1 cellular context compared by ENCODE assay signal in the genomic region with DNA sequence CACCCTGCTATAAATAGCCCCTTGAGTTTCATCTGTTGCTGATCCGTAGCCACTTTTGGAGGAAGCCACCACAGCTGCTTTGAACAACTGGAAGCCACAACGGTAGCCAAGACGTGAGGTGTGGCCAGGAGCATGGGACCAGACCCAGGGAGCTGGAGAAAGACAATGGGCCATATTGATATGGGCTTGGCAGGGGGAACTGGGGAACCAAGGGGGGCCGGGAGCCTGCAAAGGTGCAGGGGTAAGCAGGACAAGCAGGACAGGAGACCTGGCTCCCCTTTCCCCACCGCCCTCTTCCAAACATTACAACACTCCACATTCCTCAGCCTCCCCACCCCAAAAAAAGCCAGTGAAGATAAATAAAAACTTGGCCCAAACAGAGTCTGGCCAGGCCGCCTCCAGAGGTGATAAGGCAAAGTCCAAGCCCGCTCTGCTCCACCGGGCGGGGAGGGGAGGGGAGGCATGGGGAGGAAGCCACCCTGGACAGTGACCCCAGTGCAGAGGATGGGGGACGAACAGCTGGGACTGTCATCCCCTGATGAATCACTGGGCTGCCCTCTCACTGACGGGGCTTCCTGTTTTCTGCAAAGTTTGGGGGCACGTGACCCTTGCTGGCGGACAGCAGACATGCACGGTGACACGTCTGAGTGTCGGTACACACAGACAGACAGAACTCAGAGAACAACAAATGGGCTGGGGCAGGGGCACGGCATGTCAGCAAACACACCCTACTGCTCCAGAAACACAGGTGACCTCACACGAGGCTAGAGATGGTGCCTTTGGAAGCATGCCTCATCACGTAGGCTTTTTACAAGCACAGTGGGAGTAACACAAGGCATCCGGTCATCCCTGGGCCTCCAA.
TF ChIP-seq lines count a peak whose summit lies in the region.

No MANE protein-coding gene starts in this region.

TF ChIP-seq in HepG2, 621 proteins besides CTCF, POLR2A, EP300 and RAD21 (continued from another document and continues in another):
- peak; percentile 91 for TF ChIP-seq MEF2D (CRISPR knock-in tag; IDR thresholded peaks at IDR 0.05)
- TF ChIP-seq ZNF329 (CRISPR knock-in tag; IDR thresholded peaks at IDR 0.05; ENCODE audit: low read depth), result no peak; the same call in 1 of the 2 replicates
- TF ChIP-seq, protein P1, sequence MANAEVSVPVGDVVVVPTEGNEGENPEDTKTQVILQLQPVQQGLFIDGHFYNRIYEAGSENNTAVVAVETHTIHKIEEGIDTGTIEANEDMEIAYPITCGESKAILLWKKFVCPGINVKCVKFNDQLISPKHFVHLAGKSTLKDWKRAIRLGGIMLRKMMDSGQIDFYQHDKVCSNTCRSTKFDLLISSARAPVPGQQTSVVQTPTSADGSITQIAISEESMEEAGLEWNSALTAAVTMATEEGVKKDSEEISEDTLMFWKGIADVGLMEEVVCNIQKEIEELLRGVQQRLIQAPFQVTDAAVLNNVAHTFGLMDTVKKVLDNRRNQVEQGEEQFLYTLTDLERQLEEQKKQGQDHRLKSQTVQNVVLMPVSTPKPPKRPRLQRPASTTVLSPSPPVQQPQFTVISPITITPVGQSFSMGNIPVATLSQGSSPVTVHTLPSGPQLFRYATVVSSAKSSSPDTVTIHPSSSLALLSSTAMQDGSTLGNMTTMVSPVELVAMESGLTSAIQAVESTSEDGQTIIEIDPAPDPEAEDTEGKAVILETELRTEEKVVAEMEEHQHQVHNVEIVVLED (CRISPR knock-in tag; IDR thresholded peaks at IDR 0.05; ENCODE audit: borderline replicate concordance), result peak; percentile 80
- TF ChIP-seq ETV5 (CRISPR knock-in tag; IDR thresholded peaks at IDR 0.05; ENCODE audit: borderline replicate concordance), result peak; percentile 98
- peak; percentile 84 for TF ChIP-seq BORCS8-MEF2B (CRISPR knock-in tag; IDR thresholded peaks at IDR 0.05)
- TF ChIP-seq, protein P2, sequence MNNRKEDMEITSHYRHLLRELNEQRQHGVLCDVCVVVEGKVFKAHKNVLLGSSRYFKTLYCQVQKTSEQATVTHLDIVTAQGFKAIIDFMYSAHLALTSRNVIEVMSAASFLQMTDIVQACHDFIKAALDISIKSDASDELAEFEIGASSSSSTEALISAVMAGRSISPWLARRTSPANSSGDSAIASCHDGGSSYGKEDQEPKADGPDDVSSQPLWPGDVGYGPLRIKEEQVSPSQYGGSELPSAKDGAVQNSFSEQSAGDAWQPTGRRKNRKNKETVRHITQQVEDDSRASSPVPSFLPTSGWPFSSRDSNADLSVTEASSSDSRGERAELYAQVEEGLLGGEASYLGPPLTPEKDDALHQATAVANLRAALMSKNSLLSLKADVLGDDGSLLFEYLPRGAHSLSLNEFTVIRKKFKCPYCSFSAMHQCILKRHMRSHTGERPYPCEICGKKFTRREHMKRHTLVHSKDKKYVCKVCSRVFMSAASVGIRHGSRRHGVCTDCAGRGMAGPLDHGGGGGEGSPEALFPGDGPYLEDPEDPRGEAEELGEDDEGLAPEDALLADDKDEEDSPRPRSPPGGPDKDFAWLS (CRISPR knock-in tag; IDR thresholded peaks at IDR 0.05; ENCODE audit: borderline replicate concordance), result peak; percentile 97
- peak; percentile 94 for TF ChIP-seq ZNF350 (CRISPR knock-in tag; IDR thresholded peaks at IDR 0.05; ENCODE audit: borderline replicate concordance, low read depth)
- TF ChIP-seq, protein P3, sequence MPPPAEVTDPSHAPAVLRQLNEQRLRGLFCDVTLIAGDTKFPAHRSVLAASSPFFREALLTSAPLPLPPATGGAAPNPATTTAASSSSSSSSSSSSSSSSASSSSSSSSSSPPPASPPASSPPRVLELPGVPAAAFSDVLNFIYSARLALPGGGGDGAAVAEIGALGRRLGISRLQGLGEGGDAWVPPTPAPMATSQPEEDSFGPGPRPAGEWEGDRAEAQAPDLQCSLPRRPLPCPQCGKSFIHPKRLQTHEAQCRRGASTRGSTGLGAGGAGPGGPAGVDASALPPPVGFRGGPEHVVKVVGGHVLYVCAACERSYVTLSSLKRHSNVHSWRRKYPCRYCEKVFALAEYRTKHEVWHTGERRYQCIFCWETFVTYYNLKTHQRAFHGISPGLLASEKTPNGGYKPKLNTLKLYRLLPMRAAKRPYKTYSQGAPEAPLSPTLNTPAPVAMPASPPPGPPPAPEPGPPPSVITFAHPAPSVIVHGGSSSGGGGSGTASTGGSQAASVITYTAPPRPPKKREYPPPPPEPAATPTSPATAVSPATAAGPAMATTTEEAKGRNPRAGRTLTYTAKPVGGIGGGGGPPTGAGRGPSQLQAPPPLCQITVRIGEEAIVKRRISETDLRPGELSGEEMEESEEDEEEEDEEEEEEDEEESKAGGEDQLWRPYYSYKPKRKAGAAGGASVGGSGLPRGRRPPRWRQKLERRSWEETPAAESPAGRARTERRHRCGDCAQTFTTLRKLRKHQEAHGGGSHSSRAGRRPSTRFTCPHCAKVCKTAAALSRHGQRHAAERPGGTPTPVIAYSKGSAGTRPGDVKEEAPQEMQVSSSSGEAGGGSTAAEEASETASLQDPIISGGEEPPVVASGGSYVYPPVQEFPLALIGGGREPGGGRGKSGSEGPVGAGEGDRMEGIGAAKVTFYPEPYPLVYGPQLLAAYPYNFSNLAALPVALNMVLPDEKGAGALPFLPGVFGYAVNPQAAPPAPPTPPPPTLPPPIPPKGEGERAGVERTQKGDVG (CRISPR knock-in tag; IDR thresholded peaks at IDR 0.05; ENCODE audit: borderline replicate concordance), result peak; percentile 96; the same call in 1 of the 2 replicates
- TF ChIP-seq, protein P4, sequence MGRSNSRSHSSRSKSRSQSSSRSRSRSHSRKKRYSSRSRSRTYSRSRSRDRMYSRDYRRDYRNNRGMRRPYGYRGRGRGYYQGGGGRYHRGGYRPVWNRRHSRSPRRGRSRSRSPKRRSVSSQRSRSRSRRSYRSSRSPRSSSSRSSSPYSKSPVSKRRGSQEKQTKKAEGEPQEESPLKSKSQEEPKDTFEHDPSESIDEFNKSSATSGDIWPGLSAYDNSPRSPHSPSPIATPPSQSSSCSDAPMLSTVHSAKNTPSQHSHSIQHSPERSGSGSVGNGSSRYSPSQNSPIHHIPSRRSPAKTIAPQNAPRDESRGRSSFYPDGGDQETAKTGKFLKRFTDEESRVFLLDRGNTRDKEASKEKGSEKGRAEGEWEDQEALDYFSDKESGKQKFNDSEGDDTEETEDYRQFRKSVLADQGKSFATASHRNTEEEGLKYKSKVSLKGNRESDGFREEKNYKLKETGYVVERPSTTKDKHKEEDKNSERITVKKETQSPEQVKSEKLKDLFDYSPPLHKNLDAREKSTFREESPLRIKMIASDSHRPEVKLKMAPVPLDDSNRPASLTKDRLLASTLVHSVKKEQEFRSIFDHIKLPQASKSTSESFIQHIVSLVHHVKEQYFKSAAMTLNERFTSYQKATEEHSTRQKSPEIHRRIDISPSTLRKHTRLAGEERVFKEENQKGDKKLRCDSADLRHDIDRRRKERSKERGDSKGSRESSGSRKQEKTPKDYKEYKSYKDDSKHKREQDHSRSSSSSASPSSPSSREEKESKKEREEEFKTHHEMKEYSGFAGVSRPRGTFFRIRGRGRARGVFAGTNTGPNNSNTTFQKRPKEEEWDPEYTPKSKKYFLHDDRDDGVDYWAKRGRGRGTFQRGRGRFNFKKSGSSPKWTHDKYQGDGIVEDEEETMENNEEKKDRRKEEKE (IDR thresholded peaks at IDR 0.05), result no peak
- no peak for TF ChIP-seq NBN (conservative IDR thresholded peaks at IDR 0.05)
- peak; percentile 60; the same call in 1 of the 2 replicates for TF ChIP-seq ZNF652 (CRISPR knock-in tag; IDR thresholded peaks at IDR 0.05; ENCODE audit: borderline replicate concordance, low read depth)
- TF ChIP-seq HNF4G (IDR thresholded peaks at IDR 0.05; ENCODE audit: borderline replicate concordance, low read depth, low read length), result peak; percentile 99
- TF ChIP-seq HNF4G (CRISPR knock-in tag; IDR thresholded peaks at IDR 0.05; ENCODE audit: borderline replicate concordance, low read depth), result peak; percentile 98
- 0 out of 2 replicates have a peak, but pooled peaks have one; percentile 79 for TF ChIP-seq ZNF101 (CRISPR knock-in tag; IDR thresholded peaks at IDR 0.05; ENCODE audit: borderline replicate concordance, low read depth)
- 0 out of 2 replicates have a peak, but pooled peaks have one; percentile 50 for TF ChIP-seq ZNF160 (CRISPR knock-in tag; IDR thresholded peaks at IDR 0.05)
- no peak for TF ChIP-seq ZFYVE20 (CRISPR knock-in tag; IDR thresholded peaks at IDR 0.05; ENCODE audit: borderline replicate concordance, low read depth)
- TF ChIP-seq ZNF775 (CRISPR knock-in tag; IDR thresholded peaks at IDR 0.05; ENCODE audit: borderline replicate concordance), result peak; percentile 48; the same call in 1 of the 2 replicates
- TF ChIP-seq, protein P5, sequence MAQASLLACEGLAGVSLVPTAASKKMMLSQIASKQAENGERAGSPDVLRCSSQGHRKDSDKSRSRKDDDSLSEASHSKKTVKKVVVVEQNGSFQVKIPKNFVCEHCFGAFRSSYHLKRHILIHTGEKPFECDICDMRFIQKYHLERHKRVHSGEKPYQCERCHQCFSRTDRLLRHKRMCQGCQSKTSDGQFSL (CRISPR knock-in tag; IDR thresholded peaks at IDR 0.05), result peak; percentile 56; the same call in 1 of the 2 replicates
- TF ChIP-seq, protein P6, sequence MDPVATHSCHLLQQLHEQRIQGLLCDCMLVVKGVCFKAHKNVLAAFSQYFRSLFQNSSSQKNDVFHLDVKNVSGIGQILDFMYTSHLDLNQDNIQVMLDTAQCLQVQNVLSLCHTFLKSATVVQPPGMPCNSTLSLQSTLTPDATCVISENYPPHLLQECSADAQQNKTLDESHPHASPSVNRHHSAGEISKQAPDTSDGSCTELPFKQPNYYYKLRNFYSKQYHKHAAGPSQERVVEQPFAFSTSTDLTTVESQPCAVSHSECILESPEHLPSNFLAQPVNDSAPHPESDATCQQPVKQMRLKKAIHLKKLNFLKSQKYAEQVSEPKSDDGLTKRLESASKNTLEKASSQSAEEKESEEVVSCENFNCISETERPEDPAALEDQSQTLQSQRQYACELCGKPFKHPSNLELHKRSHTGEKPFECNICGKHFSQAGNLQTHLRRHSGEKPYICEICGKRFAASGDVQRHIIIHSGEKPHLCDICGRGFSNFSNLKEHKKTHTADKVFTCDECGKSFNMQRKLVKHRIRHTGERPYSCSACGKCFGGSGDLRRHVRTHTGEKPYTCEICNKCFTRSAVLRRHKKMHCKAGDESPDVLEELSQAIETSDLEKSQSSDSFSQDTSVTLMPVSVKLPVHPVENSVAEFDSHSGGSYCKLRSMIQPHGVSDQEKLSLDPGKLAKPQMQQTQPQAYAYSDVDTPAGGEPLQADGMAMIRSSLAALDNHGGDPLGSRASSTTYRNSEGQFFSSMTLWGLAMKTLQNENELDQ (CRISPR knock-in tag; IDR thresholded peaks at IDR 0.05; ENCODE audit: borderline replicate concordance), result no peak
- TF ChIP-seq ZSCAN20 (CRISPR knock-in tag; IDR thresholded peaks at IDR 0.05; ENCODE audit: borderline replicate concordance), result peak; percentile 51; the same call in 1 of the 2 replicates
- TF ChIP-seq KLF11 (CRISPR knock-in tag; IDR thresholded peaks at IDR 0.05), result peak; percentile 86; the same call in 1 of the 2 replicates
- peak; percentile 66; the same call in 1 of the 2 replicates for TF ChIP-seq ZNF441 (CRISPR knock-in tag; IDR thresholded peaks at IDR 0.05; ENCODE audit: borderline replicate concordance)
- TF ChIP-seq ZNF501 (CRISPR knock-in tag; IDR thresholded peaks at IDR 0.05), result peak; percentile 78
- TF ChIP-seq PRPF4 (IDR thresholded peaks at IDR 0.05; ENCODE audit: low read depth, low read length, poor library complexity, severe bottlenecking), result no peak
- peak; percentile 98 for TF ChIP-seq RXRB (CRISPR knock-in tag; IDR thresholded peaks at IDR 0.05; ENCODE audit: borderline replicate concordance)
- TF ChIP-seq ZNF496 (CRISPR knock-in tag; IDR thresholded peaks at IDR 0.05; ENCODE audit: insufficient replicate concordance), result no peak
- 0 out of 2 replicates have a peak, but pooled peaks have one; percentile 16 for TF ChIP-seq STAG1 (CRISPR knock-in tag; IDR thresholded peaks at IDR 0.05)
- TF ChIP-seq CCAR2 (optimal IDR thresholded peaks at IDR 0.05; ENCODE audit: low read depth, low read length), result peak; percentile 79
- peak; percentile 97; the same call in 2 of the 3 replicates for TF ChIP-seq MXI1 (IDR thresholded peaks at IDR 0.05; ENCODE audit: borderline replicate concordance, low read depth, low read length)
- TF ChIP-seq SMYD3 (CRISPR knock-in tag; IDR thresholded peaks at IDR 0.05), result peak; percentile 93
- peak; percentile 81; the same call in 1 of the 2 replicates for TF ChIP-seq ZNF607 (CRISPR knock-in tag; IDR thresholded peaks at IDR 0.05; ENCODE audit: borderline replicate concordance)
- TF ChIP-seq, protein P7, sequence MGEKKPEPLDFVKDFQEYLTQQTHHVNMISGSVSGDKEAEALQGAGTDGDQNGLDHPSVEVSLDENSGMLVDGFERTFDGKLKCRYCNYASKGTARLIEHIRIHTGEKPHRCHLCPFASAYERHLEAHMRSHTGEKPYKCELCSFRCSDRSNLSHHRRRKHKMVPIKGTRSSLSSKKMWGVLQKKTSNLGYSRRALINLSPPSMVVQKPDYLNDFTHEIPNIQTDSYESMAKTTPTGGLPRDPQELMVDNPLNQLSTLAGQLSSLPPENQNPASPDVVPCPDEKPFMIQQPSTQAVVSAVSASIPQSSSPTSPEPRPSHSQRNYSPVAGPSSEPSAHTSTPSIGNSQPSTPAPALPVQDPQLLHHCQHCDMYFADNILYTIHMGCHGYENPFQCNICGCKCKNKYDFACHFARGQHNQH (CRISPR knock-in tag; IDR thresholded peaks at IDR 0.05), result peak; percentile 100
- peak; percentile 84; the same call in 1 of the 2 replicates for TF ChIP-seq MZF1 (CRISPR knock-in tag; IDR thresholded peaks at IDR 0.05; ENCODE audit: borderline replicate concordance)
- peak; percentile 69 for TF ChIP-seq ZNF337 (CRISPR knock-in tag; IDR thresholded peaks at IDR 0.05; ENCODE audit: borderline replicate concordance, low read depth)
- peak; percentile 86 for TF ChIP-seq ZBTB21 (CRISPR knock-in tag; IDR thresholded peaks at IDR 0.05)
- TF ChIP-seq, protein P8, sequence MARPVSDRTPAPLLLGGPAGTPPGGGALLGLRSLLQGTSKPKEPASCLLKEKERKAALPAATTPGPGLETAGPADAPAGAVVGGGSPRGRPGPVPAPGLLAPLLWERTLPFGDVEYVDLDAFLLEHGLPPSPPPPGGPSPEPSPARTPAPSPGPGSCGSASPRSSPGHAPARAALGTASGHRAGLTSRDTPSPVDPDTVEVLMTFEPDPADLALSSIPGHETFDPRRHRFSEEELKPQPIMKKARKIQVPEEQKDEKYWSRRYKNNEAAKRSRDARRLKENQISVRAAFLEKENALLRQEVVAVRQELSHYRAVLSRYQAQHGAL (CRISPR knock-in tag; IDR thresholded peaks at IDR 0.05; ENCODE audit: not compliant biosample characterization), result peak; percentile 62
- TF ChIP-seq, protein P9, sequence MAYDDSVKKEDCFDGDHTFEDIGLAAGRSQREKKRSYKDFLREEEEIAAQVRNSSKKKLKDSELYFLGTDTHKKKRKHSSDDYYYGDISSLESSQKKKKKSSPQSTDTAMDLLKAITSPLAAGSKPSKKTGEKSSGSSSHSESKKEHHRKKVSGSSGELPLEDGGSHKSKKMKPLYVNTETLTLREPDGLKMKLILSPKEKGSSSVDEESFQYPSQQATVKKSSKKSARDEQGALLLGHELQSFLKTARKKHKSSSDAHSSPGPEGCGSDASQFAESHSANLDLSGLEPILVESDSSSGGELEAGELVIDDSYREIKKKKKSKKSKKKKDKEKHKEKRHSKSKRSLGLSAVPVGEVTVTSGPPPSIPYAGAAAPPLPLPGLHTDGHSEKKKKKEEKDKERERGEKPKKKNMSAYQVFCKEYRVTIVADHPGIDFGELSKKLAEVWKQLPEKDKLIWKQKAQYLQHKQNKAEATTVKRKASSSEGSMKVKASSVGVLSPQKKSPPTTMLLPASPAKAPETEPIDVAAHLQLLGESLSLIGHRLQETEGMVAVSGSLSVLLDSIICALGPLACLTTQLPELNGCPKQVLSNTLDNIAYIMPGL (CRISPR knock-in tag; IDR thresholded peaks at IDR 0.05; ENCODE audit: borderline replicate concordance in 1 of 2, low read depth in 1 of 2), result peak; percentile 51 to 93
